Comparison of ENCODE assay signal across 38 cellular contexts in the genomic region with DNA sequence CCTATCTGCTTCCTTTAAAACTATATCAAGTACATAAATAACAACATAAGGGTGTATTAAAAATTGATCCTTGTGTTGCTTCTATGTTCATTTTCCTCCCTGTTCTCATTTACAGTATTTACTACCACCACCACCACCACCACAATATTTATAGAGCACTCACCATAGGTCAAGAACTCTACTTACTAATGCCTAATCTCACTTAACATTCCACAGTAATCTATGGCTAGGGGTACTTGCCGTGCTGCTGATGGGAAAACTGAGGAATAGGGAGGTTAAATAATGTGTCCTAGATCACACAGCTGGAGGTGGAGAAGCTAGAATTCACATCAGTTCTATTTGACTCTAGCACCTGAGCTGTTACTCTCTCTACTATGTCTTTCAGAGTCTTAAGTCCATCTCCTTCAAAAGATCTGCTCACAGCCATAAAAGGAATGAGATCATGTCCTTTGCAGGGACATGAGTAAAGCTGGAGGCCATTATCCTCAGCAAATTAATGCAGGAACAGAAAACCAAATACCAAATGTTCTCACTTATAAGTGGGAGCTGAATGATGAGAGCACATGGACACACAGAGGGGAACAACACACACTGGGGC. TPM values are rescaled to one million over a fixed set of nuclear protein-coding genes. Genes with fewer than 3 reads are reported as not detected.
"Had no signal": no experiment of that assay in that cellular context is flagged by ENCODE, and none has a peak within 500 bp of the region (broad histone marks: within the 10 kb centered on the region; RNA-seq: fewer than 3 reads in every experiment).

No MANE protein-coding gene starts in this region.

- H3K27ac ChIP-seq: adrenal gland, body of pancreas, colonic mucosa, epithelial cell of prostate, esophagus squamous epithelium, gastroesophageal sphincter, WERI-Rb-1 had no signal

- DNase-seq: activated B cell treated with CpG ODN at 0.5 μM for 24 hours; activated CD4-positive, alpha-beta T cell treated with anti-CD3 and anti-CD28 coated beads for 48 hours; activated CD4-positive, alpha-beta T cell treated with anti-CD3 and anti-CD28 coated beads, Interleukin-2, amount 50 U/mL, for 1 hour; activated CD4-positive, alpha-beta T cell treated with anti-CD3 and anti-CD28 coated beads, Interleukin-2, amount 50 U/mL, for 48 hours; activated CD8-positive, alpha-beta memory T cell treated with anti-CD3 and anti-CD28 coated beads, Interleukin-2, amount 10 ng/mL, durations not matched to agents 7 days and 5 days; activated CD8-positive, alpha-beta memory T cell treated with anti-CD3 and anti-CD28 coated beads, Interleukin-2, amount 50 U/mL, for 4 hours; activated CD8-positive, alpha-beta T cell treated with anti-CD3 and anti-CD28 coated beads, Interleukin-2, amount 10 ng/mL, durations not matched to agents 7 days and 5 days; activated effector memory CD4-positive, alpha-beta T cell treated with anti-CD3 and anti-CD28 coated beads, Interleukin-2, amount 50 U/mL, for 16 hours; activated naive CD4-positive, alpha-beta T cell treated with anti-CD3 and anti-CD28 coated beads for 36 hours; activated naive CD8-positive, alpha-beta T cell treated with anti-CD3 and anti-CD28 coated beads for 36 hours; activated naive CD8-positive, alpha-beta T cell treated with anti-CD3 and anti-CD28 coated beads, Interleukin-2, amount 50 U/mL, for 24 hours; activated T-cell treated with anti-CD3 and anti-CD28 coated beads, Interleukin-2, amount 50 U/mL, for 1 hour; activated T-cell treated with anti-CD3 and anti-CD28 coated beads, Interleukin-2, amount 50 U/mL, for 48 hours; adrenal gland; amygdala; aorta; body of pancreas; central memory CD4-positive, alpha-beta T cell; cerebellar nuclear complex; colonic mucosa; effector CD8-positive, alpha-beta T cell; esophagus squamous epithelium; foreskin melanocyte; T-helper 1 cell; T-helper 17 cell; T1000; WERI-Rb-1 had no signal

- ATAC-seq: activated CD4-positive, CD25-positive, alpha-beta regulatory T cell treated with anti-CD3 and anti-CD28 coated beads, Interleukin-2, amount 50 U/mL, for 24 hours; activated CD8-positive, alpha-beta memory T cell treated with anti-CD3 and anti-CD28 coated beads, Interleukin-2, amount 10 ng/mL, durations not matched to agents 7 days and 5 days; activated CD8-positive, alpha-beta T cell treated with anti-CD3 and anti-CD28 coated beads, Interleukin-2, amount 10 ng/mL, durations not matched to agents 7 days and 5 days; activated naive CD8-positive, alpha-beta T cell treated with anti-CD3 and anti-CD28 coated beads, Interleukin-2, amount 50 U/mL, for 24 hours; body of pancreas; gastroesophageal sphincter; T-helper 17 cell had no signal

- FAIRE-seq: endothelial cell of umbilical vein had no signal

- H3K36me3 ChIP-seq: adrenal gland, colonic mucosa, esophagus squamous epithelium, gastroesophageal sphincter, WERI-Rb-1 had no signal

- H3K9me3 ChIP-seq: adrenal gland, body of pancreas, colonic mucosa, esophagus squamous epithelium, gastroesophageal sphincter had no signal

- H3K27me3 ChIP-seq: adrenal gland, body of pancreas, colonic mucosa, esophagus squamous epithelium, gastroesophageal sphincter had no signal

- H3K4me1 ChIP-seq: adrenal gland, body of pancreas, colonic mucosa, esophagus squamous epithelium, gastroesophageal sphincter had no signal

- H3K4me3 ChIP-seq: adrenal gland, body of pancreas, colonic mucosa, esophagus squamous epithelium, gastroesophageal sphincter had no signal

RNA-seq across cellular contexts. Expression of gene ZNF385B, which starts 54.1 kb away (rescaled TPM):
- total RNA-seq: activated B cell treated with CpG ODN at 0.5 μM for 24 hours; activated CD8-positive, alpha-beta memory T cell treated with anti-CD3 and anti-CD28 coated beads for 36 hours; activated CD8-positive, alpha-beta memory T cell treated with anti-CD3 and anti-CD28 coated beads, Interleukin-2, amount 10 ng/mL, durations not matched to agents 7 days and 5 days; activated CD8-positive, alpha-beta T cell treated with anti-CD3 and anti-CD28 coated beads, Interleukin-2, amount 10 ng/mL, durations not matched to agents 7 days and 5 days; activated naive CD4-positive, alpha-beta T cell treated with anti-CD3 and anti-CD28 coated beads for 36 hours; activated naive CD8-positive, alpha-beta T cell treated with anti-CD3 and anti-CD28 coated beads for 36 hours; activated T-helper 1 cell treated with anti-CD3 and anti-CD28 coated beads, Interleukin-12 subunit alpha, Interleukin-12 subunit beta, Interleukin-2, Interleukin-4 antibody, amounts not matched to agents 30 ng/mL and 10 ng/mL and 1 ng/mL, durations not matched to agents 14 hours and 24 hours and 36 hours; activated T-helper 2 cell treated with anti-CD3 and anti-CD28 coated beads, Interferon-gamma antibody, Interleukin-2, Interleukin-4, amounts not matched to agents 10 μg/mL and 5 μg/mL and 100 μg/mL, durations not matched to agents 14 hours and 24 hours and 36 hours; dermis microvascular lymphatic vessel endothelial cell; endothelial cell of umbilical vein; fibroblast of lung; fibroblast of villous mesenchyme; glomerular endothelial cell; T-helper 17 cell had no signal
- polyA plus RNA-seq: endothelial cell of umbilical vein had no signal
